In genomic region chr2:28401-28975, GRCh38 we compare ENCODE assay signal across 12 cellular contexts.
"Had no signal": no experiment of that assay in that cellular context is flagged by ENCODE, and none has a peak within 500 bp of the region (broad histone marks: within the 10 kb centered on the region; RNA-seq: fewer than 3 reads in every experiment).

No MANE protein-coding gene starts in this region.

- H3K4me3 Mint-ChIP-seq: activated naive CD8-positive, alpha-beta T cell; central memory CD8-positive, alpha-beta T cell had no signal

- ATAC-seq: esophagus mucosa had no signal

- H3K27ac Mint-ChIP-seq: activated naive CD8-positive, alpha-beta T cell had no signal

- H3K27me3 Mint-ChIP-seq: activated naive CD8-positive, alpha-beta T cell had no signal

- FAIRE-seq: pancreas had no signal

- H3K36me3 Mint-ChIP-seq: activated naive CD8-positive, alpha-beta T cell had no signal

- DNase-seq: activated CD8-positive, alpha-beta memory T cell treated with anti-CD3 and anti-CD28 coated beads for 24 hours; activated effector memory CD4-positive, alpha-beta T cell treated with Interleukin-2 at 50 U/mL for 16 hours; activated T-cell treated with anti-CD3 and anti-CD28 coated beads for 4 hours; anterior cingulate cortex; brain microvascular endothelial cell; sigmoid colon; spleen; thyroid gland had no signal

- H3K9me3 Mint-ChIP-seq: central memory CD8-positive, alpha-beta T cell had no signal
